In genomic region chr2:152420923-152421322, GRCh38 we compare ENCODE assay signal across 11 cellular contexts.
A peak's percentile ranks its signal among the peaks of the same experiment; 100 is the strongest.
DNase-seq lines count a peak whose midpoint lies in the region; ATAC-seq lines count a peak whose summit lies in the region.
"Had no signal": no experiment of that assay in that cellular context is flagged by ENCODE, and none has a peak within 500 bp of the region (broad histone marks: within the 10 kb centered on the region; RNA-seq: fewer than 3 reads in every experiment).

No MANE protein-coding gene starts in this region.

- peak overlapping the region; percentile 77 for H3K27ac ChIP-seq in layer of hippocampus (ENCODE audit: low read depth, low read length)
- H3K27ac ChIP-seq in temporal lobe (ENCODE audit: low read depth, low read length): peak overlapping the region; percentile 86
- H3K27ac ChIP-seq: parathyroid adenoma had no signal

- peaks cover 21% of the 10 kb centered on the region for H3K27me3 Mint-ChIP-seq in activated T-helper 17 cell treated with anti-CD3 and anti-CD28 coated beads, Interleukin-2, amount 50 U/mL, for 72 hours

- no peak for DNase-seq in NCI-H2227 (lab: John Stamatoyannopoulos, UW; ENCODE audit: unreplicated experiment)
- DNase-seq in AG08395 (ENCODE audit: low spot score): no peak
- DNase-seq: activated CD8-positive, alpha-beta memory T cell treated with anti-CD3 and anti-CD28 coated beads for 24 hours; cortex of kidney had no signal

- no peaks in the 10 kb centered on the region for H3K36me3 Mint-ChIP-seq in activated T-helper 17 cell treated with anti-CD3 and anti-CD28 coated beads, Interleukin-2, amount 50 U/mL, for 72 hours (ENCODE audit: low read depth)
- H3K36me3 Mint-ChIP-seq: activated naive CD4-positive, alpha-beta T cell treated with anti-CD3 and anti-CD28 coated beads, Interleukin-2, amount 50 U/mL, for 72 hours had no signal

- no peak overlapping the region for H3K4me3 Mint-ChIP-seq in activated T-helper 17 cell treated with anti-CD3 and anti-CD28 coated beads, Interleukin-2, amount 50 U/mL, for 72 hours

- no peaks in the 10 kb centered on the region for H3K9me3 Mint-ChIP-seq in activated T-helper 17 cell treated with anti-CD3 and anti-CD28 coated beads, Interleukin-2, amount 50 U/mL, for 72 hours
- H3K9me3 Mint-ChIP-seq: activated naive CD4-positive, alpha-beta T cell treated with anti-CD3 and anti-CD28 coated beads, Interleukin-2, amount 50 U/mL, for 72 hours had no signal

- ATAC-seq in HG03439 (IDR thresholded peaks at IDR 0.05; ENCODE audit: unreplicated experiment) (peak; percentile 8), HG03159 (IDR thresholded peaks at IDR 0.05; ENCODE audit: unreplicated experiment) (no peak)
- no peak for ATAC-seq in activated T-helper 17 cell treated with anti-CD3 and anti-CD28 coated beads, Interleukin-2, amount 50 U/mL, for 72 hours (replicated peaks)

- H3K27ac Mint-ChIP-seq in activated T-helper 17 cell treated with anti-CD3 and anti-CD28 coated beads, Interleukin-2, amount 50 U/mL, for 72 hours: peak overlapping the region; percentile 53
- H3K27ac Mint-ChIP-seq: activated naive CD4-positive, alpha-beta T cell treated with anti-CD3 and anti-CD28 coated beads, Interleukin-2, amount 50 U/mL, for 72 hours had no signal

- no peaks in the 10 kb centered on the region for H3K27me3 ChIP-seq in layer of hippocampus (ENCODE audit: control insufficient read depth, insufficient read depth, low read length)

- no peaks in the 10 kb centered on the region for H3K4me1 Mint-ChIP-seq in activated T-helper 17 cell treated with anti-CD3 and anti-CD28 coated beads, Interleukin-2, amount 50 U/mL, for 72 hours
